1 cellular context compared by ENCODE assay signal in the genomic region with DNA sequence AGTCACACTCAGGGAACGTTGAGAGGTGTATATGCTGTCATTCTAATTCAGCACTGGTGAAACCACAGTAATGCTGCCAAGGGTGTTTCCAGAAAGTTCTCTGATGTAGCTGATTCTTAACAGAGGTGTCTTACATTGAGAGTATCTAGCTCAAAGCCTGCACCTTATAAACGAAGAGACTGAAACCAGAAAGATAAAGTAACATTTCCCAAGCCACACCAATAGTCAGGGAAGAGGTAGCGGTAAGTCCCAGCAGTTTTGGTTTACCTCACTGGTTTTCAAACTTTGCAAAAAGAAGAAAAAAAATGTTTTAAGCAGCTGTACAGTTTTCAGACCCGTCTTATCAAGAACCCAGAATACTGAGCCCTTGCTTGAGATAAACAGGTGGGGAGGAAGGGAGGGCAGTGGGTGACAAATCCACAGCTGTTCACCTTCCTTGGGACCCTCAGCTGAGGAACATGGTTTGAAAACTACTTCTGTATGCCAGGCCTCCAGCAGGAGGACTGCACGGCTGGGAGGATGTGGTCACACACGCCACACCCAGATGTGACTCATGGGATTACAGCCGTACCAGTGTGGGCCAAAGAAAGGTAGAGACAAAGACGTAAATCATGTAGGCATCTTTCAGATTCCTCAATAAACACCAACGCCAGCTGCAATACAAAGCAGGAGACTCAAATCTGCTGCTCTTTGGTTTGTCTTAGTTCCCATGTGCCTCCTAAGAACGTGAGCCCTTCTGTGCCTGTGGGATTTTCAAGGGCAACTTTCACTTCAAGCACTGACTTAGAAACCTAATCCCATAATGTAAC.
TF ChIP-seq lines count a peak whose summit lies in the region.

No MANE protein-coding gene starts in this region.

TF ChIP-seq in HEK293, 187 proteins besides CTCF, POLR2A, EP300 and RAD21 (continued from another document):
- TF ChIP-seq, protein P1, sequence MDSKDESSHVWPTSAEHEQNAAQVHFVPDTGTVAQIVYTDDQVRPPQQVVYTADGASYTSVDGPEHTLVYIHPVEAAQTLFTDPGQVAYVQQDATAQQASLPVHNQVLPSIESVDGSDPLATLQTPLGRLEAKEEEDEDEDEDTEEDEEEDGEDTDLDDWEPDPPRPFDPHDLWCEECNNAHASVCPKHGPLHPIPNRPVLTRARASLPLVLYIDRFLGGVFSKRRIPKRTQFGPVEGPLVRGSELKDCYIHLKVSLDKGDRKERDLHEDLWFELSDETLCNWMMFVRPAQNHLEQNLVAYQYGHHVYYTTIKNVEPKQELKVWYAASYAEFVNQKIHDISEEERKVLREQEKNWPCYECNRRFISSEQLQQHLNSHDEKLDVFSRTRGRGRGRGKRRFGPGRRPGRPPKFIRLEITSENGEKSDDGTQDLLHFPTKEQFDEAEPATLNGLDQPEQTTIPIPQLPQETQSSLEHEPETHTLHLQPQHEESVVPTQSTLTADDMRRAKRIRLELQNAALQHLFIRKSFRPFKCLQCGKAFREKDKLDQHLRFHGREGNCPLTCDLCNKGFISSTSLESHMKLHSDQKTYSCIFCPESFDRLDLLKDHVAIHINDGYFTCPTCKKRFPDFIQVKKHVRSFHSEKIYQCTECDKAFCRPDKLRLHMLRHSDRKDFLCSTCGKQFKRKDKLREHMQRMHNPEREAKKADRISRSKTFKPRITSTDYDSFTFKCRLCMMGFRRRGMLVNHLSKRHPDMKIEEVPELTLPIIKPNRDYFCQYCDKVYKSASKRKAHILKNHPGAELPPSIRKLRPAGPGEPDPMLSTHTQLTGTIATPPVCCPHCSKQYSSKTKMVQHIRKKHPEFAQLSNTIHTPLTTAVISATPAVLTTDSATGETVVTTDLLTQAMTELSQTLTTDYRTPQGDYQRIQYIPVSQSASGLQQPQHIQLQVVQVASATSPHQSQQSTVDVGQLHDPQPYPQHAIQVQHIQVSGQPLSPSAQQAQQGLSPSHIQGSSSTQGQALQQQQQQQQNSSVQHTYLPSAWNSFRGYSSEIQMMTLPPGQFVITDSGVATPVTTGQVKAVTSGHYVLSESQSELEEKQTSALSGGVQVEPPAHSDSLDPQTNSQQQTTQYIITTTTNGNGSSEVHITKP (tag by site-specific recombination; IDR thresholded peaks at IDR 0.05) = peak; percentile 93
- TF ChIP-seq, protein P2, sequence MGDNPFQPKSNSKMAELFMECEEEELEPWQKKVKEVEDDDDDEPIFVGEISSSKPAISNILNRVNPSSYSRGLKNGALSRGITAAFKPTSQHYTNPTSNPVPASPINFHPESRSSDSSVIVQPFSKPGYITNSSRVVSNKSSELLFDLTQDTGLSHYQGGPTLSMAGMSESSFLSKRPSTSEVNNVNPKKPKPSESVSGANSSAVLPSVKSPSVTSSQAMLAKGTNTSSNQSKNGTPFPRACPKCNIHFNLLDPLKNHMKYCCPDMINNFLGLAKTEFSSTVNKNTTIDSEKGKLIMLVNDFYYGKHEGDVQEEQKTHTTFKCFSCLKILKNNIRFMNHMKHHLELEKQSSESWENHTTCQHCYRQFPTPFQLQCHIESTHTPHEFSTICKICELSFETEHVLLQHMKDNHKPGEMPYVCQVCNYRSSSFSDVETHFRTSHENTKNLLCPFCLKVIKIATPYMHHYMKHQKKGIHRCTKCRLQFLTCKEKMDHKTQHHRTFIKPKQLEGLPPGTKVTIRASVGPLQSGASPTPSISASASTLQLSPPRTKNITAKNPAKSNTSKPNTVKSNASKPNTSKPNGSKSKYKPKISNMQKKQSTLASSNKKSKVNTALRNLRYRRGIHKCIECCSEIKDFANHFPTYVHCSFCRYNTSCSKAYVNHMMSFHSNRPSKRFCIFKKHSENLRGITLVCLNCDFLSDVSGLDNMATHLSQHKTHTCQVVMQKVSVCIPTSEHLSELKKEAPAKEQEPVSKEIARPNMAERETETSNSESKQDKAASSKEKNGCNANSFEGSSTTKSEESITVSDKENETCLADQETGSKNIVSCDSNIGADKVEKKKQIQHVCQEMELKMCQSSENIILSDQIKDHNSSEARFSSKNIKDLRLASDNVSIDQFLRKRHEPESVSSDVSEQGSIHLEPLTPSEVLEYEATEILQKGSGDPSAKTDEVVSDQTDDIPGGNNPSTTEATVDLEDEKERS (tag by site-specific recombination; IDR thresholded peaks at IDR 0.05) = no peak
- TF ChIP-seq, protein P3, sequence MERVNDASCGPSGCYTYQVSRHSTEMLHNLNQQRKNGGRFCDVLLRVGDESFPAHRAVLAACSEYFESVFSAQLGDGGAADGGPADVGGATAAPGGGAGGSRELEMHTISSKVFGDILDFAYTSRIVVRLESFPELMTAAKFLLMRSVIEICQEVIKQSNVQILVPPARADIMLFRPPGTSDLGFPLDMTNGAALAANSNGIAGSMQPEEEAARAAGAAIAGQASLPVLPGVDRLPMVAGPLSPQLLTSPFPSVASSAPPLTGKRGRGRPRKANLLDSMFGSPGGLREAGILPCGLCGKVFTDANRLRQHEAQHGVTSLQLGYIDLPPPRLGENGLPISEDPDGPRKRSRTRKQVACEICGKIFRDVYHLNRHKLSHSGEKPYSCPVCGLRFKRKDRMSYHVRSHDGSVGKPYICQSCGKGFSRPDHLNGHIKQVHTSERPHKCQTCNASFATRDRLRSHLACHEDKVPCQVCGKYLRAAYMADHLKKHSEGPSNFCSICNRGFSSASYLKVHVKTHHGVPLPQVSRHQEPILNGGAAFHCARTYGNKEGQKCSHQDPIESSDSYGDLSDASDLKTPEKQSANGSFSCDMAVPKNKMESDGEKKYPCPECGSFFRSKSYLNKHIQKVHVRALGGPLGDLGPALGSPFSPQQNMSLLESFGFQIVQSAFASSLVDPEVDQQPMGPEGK (tag by site-specific recombination; IDR thresholded peaks at IDR 0.05) = 0 out of 2 replicates have a peak, but pooled peaks have one; percentile 9
- TF ChIP-seq SCRT2 (tag by site-specific recombination; IDR thresholded peaks at IDR 0.05) (no peak), SP7 (tag by site-specific recombination; IDR thresholded peaks at IDR 0.05) (peak; percentile 87), ZNF324 (tag by site-specific recombination; IDR thresholded peaks at IDR 0.05) (no peak), ZNF292 (tag by site-specific recombination; IDR thresholded peaks at IDR 0.05; ENCODE audit: borderline replicate concordance, low read depth) (no peak), ZNF555 (tag by site-specific recombination; conservative IDR thresholded peaks at IDR 0.05) (no peak), ZNF677 (tag by site-specific recombination; IDR thresholded peaks at IDR 0.05) (no peak), ZNF248 (tag by site-specific recombination; IDR thresholded peaks at IDR 0.05) (no peak), KLF1 (tag by site-specific recombination; IDR thresholded peaks at IDR 0.05) (peak; percentile 71)
- TF ChIP-seq, protein P4, sequence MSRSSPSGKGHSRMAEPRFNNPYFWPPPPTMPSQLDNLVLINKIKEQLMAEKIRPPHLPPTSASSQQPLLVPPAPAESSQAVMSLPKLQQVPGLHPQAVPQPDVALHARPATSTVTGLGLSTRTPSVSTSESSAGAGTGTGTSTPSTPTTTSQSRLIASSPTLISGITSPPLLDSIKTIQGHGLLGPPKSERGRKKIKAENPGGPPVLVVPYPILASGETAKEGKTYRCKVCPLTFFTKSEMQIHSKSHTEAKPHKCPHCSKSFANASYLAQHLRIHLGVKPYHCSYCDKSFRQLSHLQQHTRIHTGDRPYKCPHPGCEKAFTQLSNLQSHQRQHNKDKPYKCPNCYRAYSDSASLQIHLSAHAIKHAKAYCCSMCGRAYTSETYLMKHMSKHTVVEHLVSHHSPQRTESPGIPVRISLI (tag by site-specific recombination; IDR thresholded peaks at IDR 0.05) = 0 out of 2 replicates have a peak, but pooled peaks have one; percentile 28
